Comparison of ENCODE assay signal across 10 cellular contexts in the genomic region with DNA sequence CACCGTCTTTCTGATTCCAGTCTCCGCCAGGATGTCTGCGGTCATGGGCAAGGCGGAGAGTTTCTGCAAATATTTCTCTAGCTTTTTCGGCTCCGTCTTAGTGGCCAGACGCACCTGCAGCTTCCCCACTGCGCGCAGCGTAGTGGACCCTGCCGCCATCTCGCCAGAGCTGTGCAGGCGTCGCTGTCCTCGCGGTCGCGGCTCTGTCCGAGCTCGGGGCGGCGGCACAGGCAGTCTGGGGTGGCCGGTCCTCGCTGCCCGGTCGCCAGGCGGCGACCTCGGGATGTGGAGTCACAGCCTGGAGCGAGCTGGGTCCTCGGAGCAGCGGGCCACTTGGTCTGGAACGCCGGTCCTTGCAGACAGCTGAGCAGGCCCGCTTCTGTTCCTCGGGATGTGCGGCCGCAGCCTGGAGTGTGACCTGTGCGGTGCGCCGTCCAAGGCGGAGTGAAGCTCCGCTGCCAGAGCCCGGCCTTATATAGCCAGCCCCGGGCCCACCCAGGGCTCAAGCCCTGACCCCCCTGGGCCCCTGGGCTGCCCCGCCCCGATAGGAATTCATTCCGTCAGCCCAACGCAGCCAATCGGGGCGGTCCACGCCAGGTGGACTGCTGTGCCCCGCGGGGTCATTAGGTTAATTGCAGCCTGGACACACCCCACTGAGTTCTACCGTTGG. TPM values are rescaled to one million over a fixed set of nuclear protein-coding genes. Genes with fewer than 3 reads are reported as not detected.
A peak's percentile ranks its signal among the peaks of the same experiment; 100 is the strongest.
DNase-seq lines count a peak whose midpoint lies in the region; ATAC-seq, FAIRE-seq and TF ChIP-seq lines count a peak whose summit lies in the region.
"Not testable (repeated sequence)": the region's sequence is repeated elsewhere in the genome, so short reads cannot be mapped to it uniquely, and the experiment has no call there.
"Had no signal": no experiment of that assay in that cellular context is flagged by ENCODE, and none has a peak within 500 bp of the region (broad histone marks: within the 10 kb centered on the region; RNA-seq: fewer than 3 reads in every experiment).

No MANE protein-coding gene starts in this region.

- not testable (repeated sequence) for H3K36me3 ChIP-seq in CD4-positive, CD25-positive, alpha-beta regulatory T cell (ENCODE audit: control insufficient read depth, insufficient read depth, low read length); body of pancreas (replicated peaks in 1 of 2; ENCODE audit: insufficient read depth in 1 of 2, low read depth in 2 of 2); lung (ENCODE audit: control insufficient read depth in 2 of 2, insufficient read depth in 2 of 2, low read length in 2 of 2); pancreas

- H3K27me3 Mint-ChIP-seq in CD4-positive, CD25-positive, alpha-beta regulatory T cell; stimulated activated naive CD8-positive, alpha-beta T cell treated with anti-CD3 and anti-CD28 coated beads, Interleukin-15, amount 100 ng/mL, for 72 hours: not testable (repeated sequence)

- not testable (repeated sequence) for H3K9me3 Mint-ChIP-seq in CD4-positive, CD25-positive, alpha-beta regulatory T cell
- H3K9me3 Mint-ChIP-seq in stimulated activated naive CD8-positive, alpha-beta T cell treated with anti-CD3 and anti-CD28 coated beads, Interleukin-15, amount 100 ng/mL, for 72 hours: peaks cover 10 to 26% of the 10 kb centered on the region in 2 donors

- ATAC-seq in CD4-positive, CD25-positive, alpha-beta regulatory T cell (ENCODE audit: low read depth in 2 of 2): peak; percentile 15 to 33
- ATAC-seq in activated CD4-positive, CD25-positive, alpha-beta regulatory T cell treated with anti-CD3 and anti-CD28 coated beads, Interleukin-2, amount 50 U/mL, for 24 hours: peak; percentile 11 to 34
- ATAC-seq in body of pancreas: peak; percentile 28
- peak; percentile 21 for ATAC-seq in Right ventricle myocardium superior (ENCODE audit: poor library complexity)
- peak; percentile 31 for ATAC-seq in left colon
- ATAC-seq in lung (ENCODE audit: insufficient read depth, low FRiP score): peak; percentile 34
- peak in 3 of 4 donors; percentile 21 to 34 (median 29) for ATAC-seq in pancreas
- ATAC-seq in stimulated activated naive CD8-positive, alpha-beta T cell treated with anti-CD3 and anti-CD28 coated beads, Interleukin-15, amount 100 ng/mL, for 72 hours: peak; percentile 68

- DNase-seq in CD4-positive, CD25-positive, alpha-beta regulatory T cell; body of pancreas; Right ventricle myocardium superior; left colon; lung (ENCODE audit: low spot score); pancreas; stimulated activated naive CD8-positive, alpha-beta T cell treated with anti-CD3 and anti-CD28 coated beads, Interleukin-15, amount 100 ng/mL, for 72 hours: not testable (repeated sequence)

- H3K4me3 Mint-ChIP-seq in CD4-positive, CD25-positive, alpha-beta regulatory T cell; stimulated activated naive CD8-positive, alpha-beta T cell treated with anti-CD3 and anti-CD28 coated beads, Interleukin-15, amount 100 ng/mL, for 72 hours: not testable (repeated sequence)

- H3K27ac Mint-ChIP-seq in CD4-positive, CD25-positive, alpha-beta regulatory T cell; stimulated activated naive CD8-positive, alpha-beta T cell treated with anti-CD3 and anti-CD28 coated beads, Interleukin-15, amount 100 ng/mL, for 72 hours: not testable (repeated sequence)

- intact Hi-C loops in body of pancreas (cut with DNase I); Right ventricle myocardium superior (cut with DNase I); left colon (cut with DNase I, micrococcal nuclease); pancreas (cut with DNase I): not testable (repeated sequence)

- not testable (repeated sequence) for H3K4me1 ChIP-seq in CD4-positive, CD25-positive, alpha-beta regulatory T cell (ENCODE audit: control insufficient read depth, insufficient read depth, low read length, poor library complexity, severe bottlenecking); body of pancreas; lung (ENCODE audit: control insufficient read depth in 2 of 2, insufficient read depth in 2 of 2, low read length in 2 of 2); pancreas

- not testable (repeated sequence) for TF ChIP-seq POLR2A in body of pancreas (IDR thresholded peaks at IDR 0.05)

- not testable (repeated sequence) for H3K4me3 ChIP-seq in CD4-positive, CD25-positive, alpha-beta regulatory T cell (ENCODE audit: low read depth, low read length); body of pancreas; lung; pancreas

- not testable (repeated sequence) for H3K36me3 Mint-ChIP-seq in CD4-positive, CD25-positive, alpha-beta regulatory T cell

- not testable (repeated sequence) for TF ChIP-seq CTCF in body of pancreas (IDR thresholded peaks at IDR 0.05); lung (IDR thresholded peaks at IDR 0.05; ENCODE audit: control extremely low read depth, extremely low read depth); pancreas (IDR thresholded peaks at IDR 0.05)

- not testable (repeated sequence) for FAIRE-seq in pancreas (lab: Jason Lieb, UNC)

- not testable (repeated sequence) for H3K4me1 Mint-ChIP-seq in CD4-positive, CD25-positive, alpha-beta regulatory T cell; stimulated activated naive CD8-positive, alpha-beta T cell treated with anti-CD3 and anti-CD28 coated beads, Interleukin-15, amount 100 ng/mL, for 72 hours

- H3K9me3 ChIP-seq in CD4-positive, CD25-positive, alpha-beta regulatory T cell (ENCODE audit: control insufficient read depth in 2 of 2, low read length in 2 of 2); body of pancreas; lung (ENCODE audit: control insufficient read depth in 2 of 2, insufficient read depth in 1 of 2, low read length in 1 of 2); pancreas: not testable (repeated sequence)

- not testable (repeated sequence) for H3K27me3 ChIP-seq in CD4-positive, CD25-positive, alpha-beta regulatory T cell (ENCODE audit: control insufficient read depth, insufficient read depth, low read length); body of pancreas; lung (ENCODE audit: control insufficient read depth, insufficient read depth); pancreas

- WGBS in body of pancreas, 2 donors: no CpG with 5 or more reads among the region's 55 CpGs
- WGBS in lung, 2 donors: no CpG with 5 or more reads among the region's 55 CpGs
- no CpG with 5 or more reads among the region's 55 CpGs for WGBS in pancreas, 2 donors

- H3K27ac ChIP-seq in CD4-positive, CD25-positive, alpha-beta regulatory T cell (ENCODE audit: insufficient read depth, low read length, poor library complexity, severe bottlenecking); body of pancreas; lung (ENCODE audit: low read depth in 1 of 2, low read length in 1 of 2); pancreas: not testable (repeated sequence)

RNA-seq across cellular contexts. Expression of a gene that starts 5.6 kb away (rescaled TPM):
- not detected for total RNA-seq in CD4-positive, CD25-positive, alpha-beta regulatory T cell
- not detected for polyA plus RNA-seq in CD4-positive, CD25-positive, alpha-beta regulatory T cell
- total RNA-seq in body of pancreas: not detected
- not detected for total RNA-seq in Right ventricle myocardium superior
- not detected for total RNA-seq in left colon
- total RNA-seq in lung: not detected
- not detected for polyA plus RNA-seq in lung
- total RNA-seq in pancreas: not detected
- polyA plus RNA-seq in pancreas: not detected
- total RNA-seq: H1 had no signal
- polyA plus RNA-seq: BJ, H1 had no signal
